In the genomic region with DNA sequence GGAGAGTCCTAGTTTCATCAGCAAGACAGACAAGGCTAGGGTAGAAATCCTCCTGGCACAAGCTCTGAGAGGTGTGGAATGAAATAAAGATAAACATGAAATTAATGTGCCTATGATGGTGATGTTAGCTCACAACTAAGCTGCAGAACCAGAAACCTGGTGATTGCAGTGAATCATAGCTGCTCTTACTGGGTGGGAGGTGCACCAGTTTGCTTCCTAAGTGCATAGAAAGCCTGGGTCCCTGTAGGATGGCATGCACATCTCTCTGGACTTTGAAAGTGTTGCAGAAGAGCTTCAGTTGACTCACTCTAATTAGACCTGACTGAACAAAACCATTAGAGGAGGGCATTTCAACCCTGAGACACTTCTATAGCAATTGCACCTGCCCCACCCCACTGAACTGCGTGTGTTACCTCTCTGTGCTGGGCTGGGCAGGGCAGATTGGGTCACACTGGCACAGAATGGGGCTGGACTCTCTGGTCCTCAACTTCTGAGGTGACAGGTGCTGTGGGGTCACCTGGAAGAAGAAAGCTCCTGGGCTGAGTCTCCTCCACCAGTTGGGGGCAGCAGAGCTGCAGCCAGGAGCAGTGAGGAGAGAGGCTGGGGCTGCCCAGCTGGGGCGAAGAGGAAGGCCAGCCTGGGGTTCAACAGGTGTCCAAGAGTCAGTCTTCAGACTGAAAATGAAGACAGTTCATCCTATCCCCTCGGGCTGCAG, we compare ENCODE assay signal across 12 cellular contexts. TPM values are rescaled to one million over a fixed set of nuclear protein-coding genes. Genes with fewer than 3 reads are reported as not detected.
DNase-seq lines count a peak whose midpoint lies in the region; ATAC-seq and TF ChIP-seq lines count a peak whose summit lies in the region.
"Had no signal": no experiment of that assay in that cellular context is flagged by ENCODE, and none has a peak within 500 bp of the region (broad histone marks: within the 10 kb centered on the region; RNA-seq: fewer than 3 reads in every experiment).

No MANE protein-coding gene starts in this region.

- H3K36me3 ChIP-seq in Peyer's patch: no peaks in the 10 kb centered on the region

- DNase-seq in Peyer's patch (peak in 2 of 3 donors; percentile 76 to 87), islet precursor cell (peak; percentile 61), GM19238 (ENCODE audit: insufficient read length, low spot score) (no peak)
- DNase-seq: activated T-cell treated with anti-CD3 and anti-CD28 coated beads, Interleukin-2, amount 50 U/mL, for 1 hour; CD4-positive, alpha-beta memory T cell; effector CD4-positive, alpha-beta T cell; kidney had no signal

- ATAC-seq in HG02588 (IDR thresholded peaks at IDR 0.05; ENCODE audit: unreplicated experiment) (no peak), HG03342 (IDR thresholded peaks at IDR 0.05; ENCODE audit: unreplicated experiment) (no peak), HG02642 (IDR thresholded peaks at IDR 0.05; ENCODE audit: poor library complexity, unreplicated experiment) (no peak)

- no peaks in the 10 kb centered on the region for H3K9me3 ChIP-seq in Peyer's patch

- H3K27me3 ChIP-seq in Peyer's patch: no peaks in the 10 kb centered on the region

- H3K27ac ChIP-seq in 22Rv1 (no peak overlapping the region), Peyer's patch (peak overlapping the region in 3 of 4 donors; percentile 35 to 82 (median 36))

- H3K4me1 ChIP-seq in Peyer's patch: peaks cover 0 to 9% (median 1%) of the 10 kb centered on the region in 4 donors

- peak; percentile 75 for TF ChIP-seq CTCF in 22Rv1 (IDR thresholded peaks at IDR 0.05)
- peak; percentile 81 for TF ChIP-seq CTCF in GM12872 (IDR thresholded peaks at IDR 0.05; ENCODE audit: insufficient read depth, low read depth, low read length)
- TF ChIP-seq CTCF in Peyer's patch (IDR thresholded peaks at IDR 0.05): peak in 5 of 6 experiments; percentile 15 to 70 (median 50)

- H3K4me3 ChIP-seq in Peyer's patch: no peak overlapping the region

- TF ChIP-seq POLR2A in Peyer's patch (IDR thresholded peaks at IDR 0.05): peak in 1 of 2 donors; percentile 3

RNA-seq across cellular contexts. Expression of a gene that starts 57.9 kb away (rescaled TPM):
- total RNA-seq in Peyer's patch: not detected
- total RNA-seq: CD4-positive, alpha-beta memory T cell had no signal
